In genomic region chr22:44728761-44729261, GRCh38 we compare ENCODE assay signal across 16 cellular contexts. TPM values are rescaled to one million over a fixed set of nuclear protein-coding genes. Genes with fewer than 3 reads are reported as not detected.
DNase-seq lines count a peak whose midpoint lies in the region; ATAC-seq, FAIRE-seq and TF ChIP-seq lines count a peak whose summit lies in the region.
"Had no signal": no experiment of that assay in that cellular context is flagged by ENCODE, and none has a peak within 500 bp of the region (broad histone marks: within the 10 kb centered on the region; RNA-seq: fewer than 3 reads in every experiment).

No MANE protein-coding gene starts in this region.

- H3K9me3 ChIP-seq in CD4-positive, CD25-positive, alpha-beta regulatory T cell (ENCODE audit: control insufficient read depth in 2 of 2, low read length in 2 of 2): no peaks in the 10 kb centered on the region
- H3K9me3 ChIP-seq in GM12878 (replicated peaks; ENCODE audit: control insufficient read depth, insufficient read depth, low read length): no peaks in the 10 kb centered on the region
- no peaks in the 10 kb centered on the region for H3K9me3 ChIP-seq in sigmoid colon
- H3K9me3 ChIP-seq: body of pancreas, gastrocnemius medialis, thyroid gland had no signal

- peaks cover 0 to 3% (median 0%) of the 10 kb centered on the region in 4 donors for H3K4me1 Mint-ChIP-seq in CD4-positive, CD25-positive, alpha-beta regulatory T cell

- TF ChIP-seq CTCF in GM12878 (IDR thresholded peaks at IDR 0.05 in 2 of 3, conservative IDR thresholded peaks at IDR 0.05 in 1 of 3; ENCODE audit: control insufficient read depth in 2 of 3, extremely low read depth in 1 of 3, insufficient read depth in 1 of 3, low read depth in 3 of 3, low read length in 3 of 3): no peak
- TF ChIP-seq CTCF in sigmoid colon (IDR thresholded peaks at IDR 0.05): no peak

- peaks cover 28% of the 10 kb centered on the region for H3K36me3 ChIP-seq in CD4-positive, CD25-positive, alpha-beta regulatory T cell (ENCODE audit: control insufficient read depth, insufficient read depth, low read length)
- H3K36me3 ChIP-seq in GM12878 (ENCODE audit: control insufficient read depth in 2 of 2, insufficient read depth in 2 of 2, low read length in 1 of 2) (no peaks in the 10 kb centered on the region; a peak in 1 of 4 replicates), sigmoid colon (peaks cover 0 to 3% (median 0%) of the 10 kb centered on the region in 4 donors)
- H3K36me3 ChIP-seq: gastrocnemius medialis, thyroid gland had no signal

- H3K27me3 ChIP-seq in CD4-positive, CD25-positive, alpha-beta regulatory T cell (ENCODE audit: control insufficient read depth, insufficient read depth, low read length): no peaks in the 10 kb centered on the region
- H3K27me3 ChIP-seq in GM12878 (replicated peaks in 1 of 2; ENCODE audit: control insufficient read depth in 2 of 2, insufficient read depth in 2 of 2, low read length in 1 of 2): no peaks in the 10 kb centered on the region
- H3K27me3 ChIP-seq in sigmoid colon: no peaks in the 10 kb centered on the region
- H3K27me3 ChIP-seq: body of pancreas, thyroid gland had no signal

- H3K27ac Mint-ChIP-seq in CD4-positive, CD25-positive, alpha-beta regulatory T cell: peak overlapping the region in 2 of 3 donors; percentile 67 to 76

- CTCF ChIA-PET in GM12878 (lab: Yijun Ruan, JAX): interaction anchor here (1.0 to 1.2 kb wide), 2 partner anchors 28 to 31 kb away, joined by 3 read pairs; no protein-coding TSS in a partner anchor

- H2AFZ ChIP-seq in GM12878 (ENCODE audit: control insufficient read depth, low read depth, low read length): no peak overlapping the region

- no peak overlapping the region for H3K4me2 ChIP-seq in GM12878 (ENCODE audit: control insufficient read depth, insufficient read depth)

- H3K36me3 Mint-ChIP-seq in CD4-positive, CD25-positive, alpha-beta regulatory T cell: peaks cover 9% of the 10 kb centered on the region

- TF ChIP-seq EP300 in GM12878 (IDR thresholded peaks at IDR 0.05; ENCODE audit: borderline replicate concordance in 1 of 2, control insufficient read depth in 1 of 2, low read depth in 2 of 2, low read length in 2 of 2): no peak
- no peak for TF ChIP-seq EP300 in sigmoid colon (IDR thresholded peaks at IDR 0.05)

- no peak for ATAC-seq in CD4-positive, CD25-positive, alpha-beta regulatory T cell (ENCODE audit: low read depth in 2 of 2)
- no peak for ATAC-seq in GM12878
- peak; percentile 8 for ATAC-seq in left lobe of liver
- ATAC-seq in GM18909 (IDR thresholded peaks at IDR 0.05; ENCODE audit: poor library complexity, unreplicated experiment): no peak
- no peak for ATAC-seq in GM18867 (IDR thresholded peaks at IDR 0.05; ENCODE audit: unreplicated experiment)
- no peak for ATAC-seq in GM19395 (IDR thresholded peaks at IDR 0.05; ENCODE audit: unreplicated experiment)

- H3K4me1 ChIP-seq in CD4-positive, CD25-positive, alpha-beta regulatory T cell (ENCODE audit: control insufficient read depth, insufficient read depth, low read length, poor library complexity, severe bottlenecking): no peaks in the 10 kb centered on the region
- H3K4me1 ChIP-seq in GM12878 (ENCODE audit: control insufficient read depth, insufficient read depth, low read length): no peaks in the 10 kb centered on the region
- peaks cover 0 to 21% (median 17%) of the 10 kb centered on the region in 4 donors for H3K4me1 ChIP-seq in sigmoid colon
- H3K4me1 ChIP-seq: body of pancreas had no signal

- no peaks in the 10 kb centered on the region for H3K9me3 Mint-ChIP-seq in CD4-positive, CD25-positive, alpha-beta regulatory T cell

- POLR2A ChIA-PET in GM12878 (lab: Charles Lee): no interaction called here

- no peak overlapping the region for H3K27ac ChIP-seq in CD4-positive, CD25-positive, alpha-beta regulatory T cell (ENCODE audit: insufficient read depth, low read length, poor library complexity, severe bottlenecking)
- no peak overlapping the region for H3K27ac ChIP-seq in GM12878 (ENCODE audit: control insufficient read depth, insufficient read depth)
- peak overlapping the region; percentile 41 to 68 (median 56) for H3K27ac ChIP-seq in sigmoid colon
- H3K27ac ChIP-seq: body of pancreas, thyroid gland had no signal

- FAIRE-seq in GM12878 (lab: Jason Lieb, UNC): no peak
- FAIRE-seq: keratinocyte had no signal

- RAD21 ChIA-PET in GM12878 (lab: Charles Lee; ENCODE audit: unreplicated experiment): no interaction called here

- in situ Hi-C loops in GM12878 (cut with MboI): no loop called here

- no peaks in the 10 kb centered on the region for H3K27me3 Mint-ChIP-seq in CD4-positive, CD25-positive, alpha-beta regulatory T cell

- no peak overlapping the region for H3K4me3 Mint-ChIP-seq in CD4-positive, CD25-positive, alpha-beta regulatory T cell

- no peak overlapping the region for H3K4me3 ChIP-seq in CD4-positive, CD25-positive, alpha-beta regulatory T cell (ENCODE audit: low read depth, low read length)
- no peak overlapping the region for H3K4me3 ChIP-seq in GM12878
- peak overlapping the region in 2 of 4 donors; percentile 24 to 32 for H3K4me3 ChIP-seq in sigmoid colon
- H3K4me3 ChIP-seq: body of pancreas, thyroid gland had no signal

- TF ChIP-seq POLR2A in GM12878 (IDR thresholded peaks at IDR 0.05; ENCODE audit: low read depth, low read length) (no peak), sigmoid colon (IDR thresholded peaks at IDR 0.05) (no peak)

- no peak overlapping the region for H3K9ac ChIP-seq in GM12878 (ENCODE audit: control insufficient read depth, insufficient read depth, low read length)

- 79% methylated on average over 19 of the region's 19 CpGs for WGBS in GM12878 (ENCODE audit: insufficient coverage, insufficient replicate concordance, low lambda C conversion rate, missing lambda C conversion rate)
- 74 to 75% methylated on average over 19 of the region's 19 CpGs for WGBS in sigmoid colon, 2 donors

- H3K79me2 ChIP-seq in GM12878 (ENCODE audit: control insufficient read depth, insufficient read depth, low read length): no peaks in the 10 kb centered on the region

- no peak for DNase-seq in CD4-positive, CD25-positive, alpha-beta regulatory T cell
- no peak for DNase-seq in GM12878 (ENCODE audit: low read depth, low spot score)
- DNase-seq in left lobe of liver (ENCODE audit: low spot score): no peak
- DNase-seq in sigmoid colon: peak; percentile 84
- DNase-seq in DMS 273 treated with DMSO at 0.1 percent for 48 hours (lab: John Stamatoyannopoulos, UW): no peak
- DNase-seq: activated CD4-positive, alpha-beta T cell treated with anti-CD3 and anti-CD28 coated beads, Interleukin-2, amount 50 U/mL, for 1 hour; effector CD4-positive, alpha-beta T cell; gastrocnemius medialis; NCI-H526 had no signal

- no TSS peak for BruUV-seq in GM12878 (replicated peaks; lab: Mats Ljungman, UMichigan)

- SMC1A ChIA-PET in GM12878 (lab: Charles Lee; ENCODE audit: uncharacterized antibody, unreplicated experiment): no interaction called here

- intact Hi-C loops in GM12878 (cut with micrococcal nuclease; ENCODE audit: unreplicated experiment): no loop called here
- intact Hi-C loops in sigmoid colon (cut with DNase I): no loop called here

- H4K20me1 ChIP-seq in GM12878 (ENCODE audit: control insufficient read depth, insufficient read depth): no peaks in the 10 kb centered on the region

- TF ChIP-seq RAD21 in GM12878 (IDR thresholded peaks at IDR 0.05; ENCODE audit: insufficient read depth, low read depth, low read length): no peak

RNA-seq across cellular contexts. Expression of gene ARHGAP8, which starts 23.6 kb away (rescaled TPM):
- 2.6 TPM for total RNA-seq in CD4-positive, CD25-positive, alpha-beta regulatory T cell
- polyA plus RNA-seq in CD4-positive, CD25-positive, alpha-beta regulatory T cell: under 1 TPM in 3 of 4 donors, not detected in 1; 0.18 to 0.59 (median 0.42) TPM
- 0.46 and 0.61 TPM in 2 replicates for total RNA-seq in GM12878 (2013; cell fraction: nucleolus; rRNA removed)
- total RNA-seq in GM12878 (2014; rRNA removed) (not detected in 2 replicates), GM12878 (2014; rRNA removed; fragmentation: Illumina TruSeq; extraction: Trizol) (not detected in 2 replicates), GM12878 (2021) (not detected in 2 replicates), left lobe of liver (0.98 TPM), sigmoid colon (1 to 10 TPM in 1 of 4 donors, under 1 TPM in 2, not detected in 1; 0.66 to 1.1 (median 0.81) TPM)
- not detected for polyA plus RNA-seq in GM12878 (2011; ENCODE audit: low read depth)
- polyA plus RNA-seq in GM12878 (2011; rRNA removed) (0.17 and 0.33 TPM in 2 replicates), GM12878 (2014; fragmentation: Illumina TruSeq; extraction: Trizol) (not detected in 2 replicates), GM12878 (2014; fragmentation: Nextera tagmentation; extraction: Ambion mirVana) (not detected), GM12878 (2014; rRNA removed) (not detected in 2 replicates), GM12878 (2016; fragmentation: Nextera tagmentation; extraction: Ambion mirVana) (not detected), sigmoid colon (10 to 100 TPM; 10.9 to 30.9 (median 12.0) TPM)
- polyA plus RNA-seq in GM12878 (2011; cell fraction: cytosol; rRNA removed): 0.18 and 0.50 TPM in 2 replicates
- polyA plus RNA-seq in GM12878 (2011; cell fraction: nucleus; rRNA removed): 0.50 and 1.1 TPM in 2 replicates
- polyA plus RNA-seq in GM12878 (2012): 0.06 TPM in 1 of 2 replicates, not detected in the other
- polyA minus RNA-seq in GM12878 (2011; rRNA and poly(A)+ RNA removed): 0.15 TPM in 1 of 2 replicates, not detected in the other
- not detected in 2 replicates for polyA minus RNA-seq in GM12878 (2011; cell fraction: cytosol; rRNA and poly(A)+ RNA removed)
- 0.24 and 0.38 TPM in 2 replicates for polyA minus RNA-seq in GM12878 (2011; cell fraction: nucleus; rRNA and poly(A)+ RNA removed)
- total RNA-seq: gastrocnemius medialis, RPMI7951 had no signal

RNA-seq across cellular contexts. Expression of gene PRR5, which starts 26.8 kb away (rescaled TPM):
- total RNA-seq in CD4-positive, CD25-positive, alpha-beta regulatory T cell: 44.4 TPM
- 10 to 100 TPM; 29.2 to 37.6 (median 33.3) TPM for polyA plus RNA-seq in CD4-positive, CD25-positive, alpha-beta regulatory T cell
- total RNA-seq in GM12878 (2013; cell fraction: nucleolus; rRNA removed): 8.9 and 12.5 TPM in 2 replicates
- 0.54 and 1.6 TPM in 2 replicates for total RNA-seq in GM12878 (2014; rRNA removed)
- total RNA-seq in GM12878 (2014; rRNA removed; fragmentation: Illumina TruSeq; extraction: Trizol): 0.89 and 0.92 TPM in 2 replicates
- total RNA-seq in GM12878 (2021): 4.5 and 5.3 TPM in 2 replicates
- 0.21 TPM for polyA plus RNA-seq in GM12878 (2011; ENCODE audit: low read depth)
- polyA plus RNA-seq in GM12878 (2011; rRNA removed): 4.7 and 9.4 TPM in 2 replicates
- 12.9 and 16.4 TPM in 2 replicates for polyA plus RNA-seq in GM12878 (2011; cell fraction: cytosol; rRNA removed)
- polyA plus RNA-seq in GM12878 (2011; cell fraction: nucleus; rRNA removed): 50.2 TPM in 2 replicates
- polyA plus RNA-seq in GM12878 (2012): 1.5 and 1.6 TPM in 2 replicates
- 0.59 TPM in 1 of 2 replicates, not detected in the other for polyA plus RNA-seq in GM12878 (2014; fragmentation: Illumina TruSeq; extraction: Trizol)
- polyA plus RNA-seq in GM12878 (2014; fragmentation: Nextera tagmentation; extraction: Ambion mirVana): under 1 TPM; 0.03 to 0.13 TPM
- polyA plus RNA-seq in GM12878 (2014; rRNA removed): 2.9 TPM in 2 replicates
- 1 to 10 TPM; 1.3 to 1.8 TPM for polyA plus RNA-seq in GM12878 (2016; fragmentation: Nextera tagmentation; extraction: Ambion mirVana)
- 15.9 and 21.4 TPM in 2 replicates for polyA minus RNA-seq in GM12878 (2011; rRNA and poly(A)+ RNA removed)
- polyA minus RNA-seq in GM12878 (2011; cell fraction: cytosol; rRNA and poly(A)+ RNA removed): 7.8 and 9.0 TPM in 2 replicates
- 15.1 and 24.5 TPM in 2 replicates for polyA minus RNA-seq in GM12878 (2011; cell fraction: nucleus; rRNA and poly(A)+ RNA removed)
- 30.0 TPM for total RNA-seq in left lobe of liver
- total RNA-seq in sigmoid colon: 10 to 100 TPM in 2 of 4 donors, 1 to 10 TPM in 2; 7.9 to 13.6 (median 10.6) TPM
- polyA plus RNA-seq in sigmoid colon: 10 to 100 TPM; 12.7 to 35.6 (median 13.2) TPM

Comparison
In these comparisons a context has a peak if more than half of its experiments do, and no peak if none do; other contexts are left out.
1. H3K27ac ChIP-seq: peak in sigmoid colon (4 of 4); none in CD4-positive, CD25-positive, alpha-beta regulatory T cell (single experiment) and GM12878 (single experiment).